ENCODE assay signal across 24 cellular contexts in genomic region chr1:152442291-152442690, GRCh38. TPM values are rescaled to one million over a fixed set of nuclear protein-coding genes. Genes with fewer than 3 reads are reported as not detected.
"Had no signal": no experiment of that assay in that cellular context is flagged by ENCODE, and none has a peak within 500 bp of the region (broad histone marks: within the 10 kb centered on the region; RNA-seq: fewer than 3 reads in every experiment).

No MANE protein-coding gene starts in this region.

- H3K9ac ChIP-seq: neural progenitor cell had no signal

- H3K27me3 ChIP-seq: hepatocyte, neural progenitor cell had no signal

- DNase-seq: activated CD4-positive, alpha-beta T cell treated with anti-CD3 and anti-CD28 coated beads, Interleukin-2, amount 50 U/mL, for 1 hour; activated CD4-positive, CD25-positive, alpha-beta regulatory T cell treated with anti-CD3 and anti-CD28 coated beads, Interleukin-2, amount 50 U/mL, for 72 hours; activated CD8-positive, alpha-beta memory T cell treated with anti-CD3 and anti-CD28 coated beads, Interleukin-2, amount 50 U/mL, for 4 hours; activated effector memory CD4-positive, alpha-beta T cell treated with Interleukin-2 at 50 U/mL for 16 hours; activated naive CD4-positive, alpha-beta T cell treated with anti-CD3 and anti-CD28 coated beads, Interleukin-2, amount 10 ng/mL, durations not matched to agents 7 days and 5 days; activated naive CD8-positive, alpha-beta T cell treated with anti-CD3 and anti-CD28 coated beads, Interleukin-2, amount 50 U/mL, for 24 hours; activated T-cell treated with anti-CD3 and anti-CD28 coated beads, Interleukin-2, amount 50 U/mL, for 48 hours; anterior cingulate cortex; central memory CD4-positive, alpha-beta T cell; dorsolateral prefrontal cortex; endodermal cell; erythroblast; mesendoderm; naive thymus-derived CD4-positive, alpha-beta T cell; stimulated activated naive B cell treated with anti-CD40 and anti-IgM and Interleukin-4, amounts not matched to agents 10 μg/mL and 1 μg/mL and 100 μg/mL, for 72 hours; tibial artery had no signal

- ATAC-seq: activated naive CD8-positive, alpha-beta T cell treated with anti-CD3 and anti-CD28 coated beads, Interleukin-2, amount 50 U/mL, for 24 hours; naive thymus-derived CD4-positive, alpha-beta T cell; stimulated activated naive B cell treated with anti-CD40 and anti-IgM and Interleukin-4, amounts not matched to agents 10 μg/mL and 1 μg/mL and 100 μg/mL, for 72 hours had no signal

- H2AFZ ChIP-seq: hepatocyte, neural progenitor cell had no signal

- H3K79me2 ChIP-seq: hepatocyte had no signal

- H3K9me3 ChIP-seq: tibial artery had no signal

- H3K36me3 ChIP-seq: neural progenitor cell, tibial artery had no signal

- H3K27ac ChIP-seq: dorsolateral prefrontal cortex, hepatocyte, neural progenitor cell, tibial artery had no signal

- H3K4me1 ChIP-seq: neural progenitor cell had no signal

- H3K4me3 ChIP-seq: dorsolateral prefrontal cortex, hepatocyte, neural progenitor cell, tibial artery had no signal

- H3K4me2 ChIP-seq: hepatocyte, neural progenitor cell had no signal

RNA-seq across cellular contexts. Expression of gene CRNN, which starts 28.2 kb away (rescaled TPM):
- total RNA-seq: endodermal cell; fibroblast of villous mesenchyme; hepatocyte; kidney epithelial cell; mucosa of gallbladder; naive thymus-derived CD4-positive, alpha-beta T cell; osteoblast; progenitor cell of endocrine pancreas; urinary bladder had no signal
- polyA plus RNA-seq: hepatocyte; naive thymus-derived CD4-positive, alpha-beta T cell; urinary bladder had no signal
